ENCODE assay signal across 15 cellular contexts in genomic region chr11:119794756-119795155, GRCh38.
DNase-seq lines count a peak whose midpoint lies in the region; ATAC-seq and TF ChIP-seq lines count a peak whose summit lies in the region.
"Had no signal": no experiment of that assay in that cellular context is flagged by ENCODE, and none has a peak within 500 bp of the region (broad histone marks: within the 10 kb centered on the region; RNA-seq: fewer than 3 reads in every experiment).

No MANE protein-coding gene starts in this region.

- H3K4me3 ChIP-seq in left ventricle myocardium inferior, result no peak overlapping the region
- H3K4me3 ChIP-seq: HAP-1 had no signal

- H3K36me3 ChIP-seq in left ventricle myocardium inferior, result no peaks in the 10 kb centered on the region
- H3K36me3 ChIP-seq: HAP-1 had no signal

- TF ChIP-seq CTCF in left ventricle myocardium inferior (IDR thresholded peaks at IDR 0.05; ENCODE audit: borderline replicate concordance), result no peak

- H3K27ac ChIP-seq in left ventricle myocardium inferior (replicated peaks), result no peak overlapping the region
- H3K27ac ChIP-seq: KMS-11 had no signal

- no peaks in the 10 kb centered on the region for H3K9me3 ChIP-seq in left ventricle myocardium inferior (replicated peaks)
- H3K9me3 ChIP-seq: HAP-1, SK-N-SH had no signal

- H3K27me3 ChIP-seq in left ventricle myocardium inferior (ENCODE audit: low read depth), result peaks cover 9% of the 10 kb centered on the region

- H3K4me1 ChIP-seq in left ventricle myocardium inferior, result peaks cover 8% of the 10 kb centered on the region

- no peak for DNase-seq in Right ventricle myocardium superior
- no peak for DNase-seq in left ventricle myocardium inferior
- DNase-seq in astrocyte of the hippocampus (ENCODE audit: low read depth, low spot score), result peak; percentile 5
- DNase-seq in left lobe of liver (ENCODE audit: low spot score), result no peak
- DNase-seq in HT-29 (ENCODE audit: low spot score), result no peak
- no peak for DNase-seq in activated CD4-positive, CD25-positive, alpha-beta regulatory T cell treated with anti-CD3 and anti-CD28 coated beads, Interleukin-2, amount 50 U/mL, for 72 hours
- DNase-seq: CD4-positive, CD25-positive, alpha-beta regulatory T cell; MM.1S; NCI-H2029; NCI-H526 treated with DMSO at 0.1 percent for 48 hours; SK-N-SH had no signal

- intact Hi-C loops in Right ventricle myocardium superior (cut with DNase I), result no loop called here
- intact Hi-C loops in left ventricle myocardium inferior (cut with micrococcal nuclease), result no loop called here

- ATAC-seq in Right ventricle myocardium superior (ENCODE audit: poor library complexity) (peak; percentile 68), left lobe of liver (peak; percentile 62), GM21447 (IDR thresholded peaks at IDR 0.05; ENCODE audit: unreplicated experiment) (no peak)
- ATAC-seq: Panc1 had no signal
